In genomic region chr7:33979807-33980355, GRCh38 we compare ENCODE assay signal across 12 cellular contexts.
DNase-seq lines count a peak whose midpoint lies in the region; TF ChIP-seq lines count a peak whose summit lies in the region.
"Had no signal": no experiment of that assay in that cellular context is flagged by ENCODE, and none has a peak within 500 bp of the region (broad histone marks: within the 10 kb centered on the region; RNA-seq: fewer than 3 reads in every experiment).

No MANE protein-coding gene starts in this region.

- H2AFZ ChIP-seq in GM23248: no peak overlapping the region
- peak overlapping the region; percentile 8 for H2AFZ ChIP-seq in SK-N-SH (ENCODE audit: low read depth)
- no peak overlapping the region for H2AFZ ChIP-seq in smooth muscle cell (ENCODE audit: low read depth)

- H3K9me3 ChIP-seq in GM23248 (ENCODE audit: low read depth) (no peaks in the 10 kb centered on the region), SK-N-SH (no peaks in the 10 kb centered on the region), smooth muscle cell (replicated peaks; ENCODE audit: low read depth) (no peaks in the 10 kb centered on the region), suprapubic skin (no peaks in the 10 kb centered on the region)

- H3K27me3 ChIP-seq in GM23248 (replicated peaks; ENCODE audit: insufficient read depth) (no peaks in the 10 kb centered on the region), SK-N-SH (ENCODE audit: insufficient read depth) (no peaks in the 10 kb centered on the region), smooth muscle cell (ENCODE audit: low read depth) (no peaks in the 10 kb centered on the region), suprapubic skin (no peaks in the 10 kb centered on the region)

- no peak for TF ChIP-seq RAD21 in SK-N-SH (IDR thresholded peaks at IDR 0.05; ENCODE audit: low read length)

- POLR2A ChIA-PET in SK-N-SH (lab: Yijun Ruan, JAX): no interaction called here

- H4K20me1 ChIP-seq in GM23248 (ENCODE audit: insufficient read depth) (no peaks in the 10 kb centered on the region), SK-N-SH (ENCODE audit: insufficient read depth) (no peaks in the 10 kb centered on the region), smooth muscle cell (ENCODE audit: low read depth) (no peaks in the 10 kb centered on the region)

- peak; percentile 90 for DNase-seq in GM23248
- DNase-seq in SK-N-SH: no peak
- DNase-seq in fibroblast of peridontal ligament (ENCODE audit: extremely low read depth): peak; percentile 70
- DNase-seq in smooth muscle cell (lab: John Stamatoyannopoulos, UW; ENCODE audit: unreplicated experiment): no peak
- no peak for DNase-seq in amniotic stem cell (lab: John Stamatoyannopoulos, UW)
- DNase-seq in suprapubic skin (ENCODE audit: low spot score in 2 of 2): no peak
- DNase-seq in cerebellum (ENCODE audit: low spot score): no peak
- DNase-seq: activated CD4-positive, alpha-beta T cell treated with anti-CD3 and anti-CD28 coated beads for 48 hours; cortex of kidney; glutamatergic neuron; NCI-H146; NCI-H748 treated with DMSO at 0.1 percent for 48 hours had no signal

- H3K9me2 ChIP-seq in GM23248 (ENCODE audit: insufficient read depth): no peaks in the 10 kb centered on the region
- no peaks in the 10 kb centered on the region for H3K9me2 ChIP-seq in SK-N-SH

- TF ChIP-seq EP300 in SK-N-SH (IDR thresholded peaks at IDR 0.05; ENCODE audit: borderline replicate concordance in 1 of 2, low read depth in 1 of 2, low read length in 1 of 2): peak; percentile 44 to 99
- TF ChIP-seq EP300 in suprapubic skin (IDR thresholded peaks at IDR 0.05): no peak

- H3F3A ChIP-seq in GM23248 (ENCODE audit: insufficient read depth) (peaks cover 63% of the 10 kb centered on the region), SK-N-SH (replicated peaks; ENCODE audit: insufficient read depth) (peaks cover 50% of the 10 kb centered on the region), smooth muscle cell (ENCODE audit: low read depth) (peaks cover 5% of the 10 kb centered on the region)

- in situ Hi-C loops in GM23248 (cut with MboI): no loop called here

- H3K4me3 ChIP-seq in GM23248 (no peak overlapping the region), SK-N-SH (ENCODE audit: low read depth in 2 of 2, low read length in 1 of 2) (peak overlapping the region; percentile 7 to 23; a peak in 3 of 4 replicates), smooth muscle cell (no peak overlapping the region), suprapubic skin (no peak overlapping the region)

- H3K27ac ChIP-seq in GM23248: peak overlapping the region; percentile 92
- H3K27ac ChIP-seq in SK-N-SH (ENCODE audit: low read depth in 2 of 2, low read length in 1 of 2): peak overlapping the region; percentile 75 to 94; a peak in 3 of 4 replicates
- H3K27ac ChIP-seq in smooth muscle cell (ENCODE audit: low read depth): peak overlapping the region; percentile 89
- no peak overlapping the region for H3K27ac ChIP-seq in suprapubic skin

- CTCF ChIA-PET in SK-N-SH (lab: Yijun Ruan, JAX): interaction anchor here (1.4 to 1.6 kb wide), 2 partner anchors 18 to 25 kb away, joined by 4 read pairs; no protein-coding TSS in a partner anchor

- H3K36me3 ChIP-seq in GM23248 (ENCODE audit: low read depth) (peaks cover 34% of the 10 kb centered on the region), SK-N-SH (replicated peaks in 1 of 2; ENCODE audit: control insufficient read depth in 1 of 2, insufficient read depth in 2 of 2, low read length in 1 of 2) (no peaks in the 10 kb centered on the region), smooth muscle cell (ENCODE audit: low read depth) (no peaks in the 10 kb centered on the region), suprapubic skin (no peaks in the 10 kb centered on the region)

- WGBS in GM23248 (ENCODE audit: low coverage in 1 of 2, low lambda C conversion rate in 2 of 2, missing lambda C conversion rate in 2 of 2), 2 experiments: 1% methylated on average over 8 of the region's 8 CpGs
- whole genome bisulfite sequencing in SK-N-SH (ENCODE audit: low lambda C conversion rate): 0% methylated on average over 8 of the region's 8 CpGs
- WGBS in smooth muscle cell (ENCODE audit: low lambda C conversion rate): 5% methylated on average over 8 of the region's 8 CpGs
- WGBS in suprapubic skin: 72% methylated on average over 8 of the region's 8 CpGs

- TF ChIP-seq POLR2A in suprapubic skin (IDR thresholded peaks at IDR 0.05): no peak

- H3K79me2 ChIP-seq in GM23248 (ENCODE audit: insufficient read depth) (peaks cover 18% of the 10 kb centered on the region), SK-N-SH (ENCODE audit: insufficient read depth) (no peaks in the 10 kb centered on the region), smooth muscle cell (ENCODE audit: low read depth) (no peaks in the 10 kb centered on the region)

- TF ChIP-seq CTCF in SK-N-SH (IDR thresholded peaks at IDR 0.05) (no peak), smooth muscle cell (IDR thresholded peaks at IDR 0.05; ENCODE audit: borderline replicate concordance, insufficient read depth, poor library complexity, severe bottlenecking) (no peak), suprapubic skin (IDR thresholded peaks at IDR 0.05) (no peak)

- H3K4me1 ChIP-seq in GM23248 (ENCODE audit: insufficient read depth): peaks cover 47% of the 10 kb centered on the region
- H3K4me1 ChIP-seq in SK-N-SH (ENCODE audit: control insufficient read depth in 1 of 2, insufficient read depth in 2 of 2, low read depth in 1 of 2, low read length in 1 of 2): peaks cover 5 to 40% of the 10 kb centered on the region in 2 experiments
- H3K4me1 ChIP-seq in smooth muscle cell (ENCODE audit: low read depth): peaks cover 12% of the 10 kb centered on the region
- H3K4me1 ChIP-seq in suprapubic skin: no peaks in the 10 kb centered on the region

- peak overlapping the region; percentile 60 for H3K9ac ChIP-seq in GM23248
- H3K9ac ChIP-seq in SK-N-SH: peak overlapping the region; percentile 65
- H3K9ac ChIP-seq in smooth muscle cell (ENCODE audit: low read depth): peak overlapping the region; percentile 74

- H3K4me2 ChIP-seq in GM23248 (ENCODE audit: unreplicated experiment) (peak overlapping the region; percentile 30), SK-N-SH (peak overlapping the region; percentile 69), smooth muscle cell (peak overlapping the region; percentile 38)

TF ChIP-seq in SK-N-SH, 30 proteins besides CTCF, POLR2A, EP300 and RAD21 (continues in another document):
- TF ChIP-seq POLR2AphosphoS5 (IDR thresholded peaks at IDR 0.05; ENCODE audit: low read depth, low read length): peak; percentile 68; the same call in 1 of the 2 replicates
- no peak for TF ChIP-seq SMC3 (IDR thresholded peaks at IDR 0.05; ENCODE audit: low read depth, low read length)
- peak; percentile 92 for TF ChIP-seq MAX (IDR thresholded peaks at IDR 0.05; ENCODE audit: low read depth)
- no peak for TF ChIP-seq NRF1 (IDR thresholded peaks at IDR 0.05; ENCODE audit: low read depth, low read length)
- TF ChIP-seq RXRA (IDR thresholded peaks at IDR 0.05; ENCODE audit: borderline replicate concordance, low read depth): peak; percentile 58; the same call in 1 of the 2 replicates
- peak; percentile 63; the same call in 1 of the 2 replicates for TF ChIP-seq ELF1 (IDR thresholded peaks at IDR 0.05)
- TF ChIP-seq EZH2phosphoT487 (IDR thresholded peaks at IDR 0.05; ENCODE audit: borderline replicate concordance, low read depth): no peak
- TF ChIP-seq REST (IDR thresholded peaks at IDR 0.05; ENCODE audit: low read depth, low read length): no peak
- no peak for TF ChIP-seq USF1 (IDR thresholded peaks at IDR 0.05; ENCODE audit: borderline replicate concordance, low read depth)
- TF ChIP-seq PBX3 (IDR thresholded peaks at IDR 0.05): peak; percentile 88

Comparison
In these comparisons a context has a peak if more than half of its experiments do, and no peak if none do; other contexts are left out.
1. DNase-seq: peak in GM23248 (single experiment) and fibroblast of peridontal ligament (single experiment); none in SK-N-SH (single experiment), smooth muscle cell (single experiment), amniotic stem cell (single experiment), suprapubic skin (0 of 2) and cerebellum (single experiment).
2. H3K4me3 ChIP-seq: peak in SK-N-SH (2 of 2); none in GM23248 (single experiment), smooth muscle cell (single experiment) and suprapubic skin (single experiment).
3. Peak in every context shown above with its lines, with median percentiles within 50 percentile points of each other: H3K4me2 ChIP-seq and H3K9ac ChIP-seq.